In the genomic region with DNA sequence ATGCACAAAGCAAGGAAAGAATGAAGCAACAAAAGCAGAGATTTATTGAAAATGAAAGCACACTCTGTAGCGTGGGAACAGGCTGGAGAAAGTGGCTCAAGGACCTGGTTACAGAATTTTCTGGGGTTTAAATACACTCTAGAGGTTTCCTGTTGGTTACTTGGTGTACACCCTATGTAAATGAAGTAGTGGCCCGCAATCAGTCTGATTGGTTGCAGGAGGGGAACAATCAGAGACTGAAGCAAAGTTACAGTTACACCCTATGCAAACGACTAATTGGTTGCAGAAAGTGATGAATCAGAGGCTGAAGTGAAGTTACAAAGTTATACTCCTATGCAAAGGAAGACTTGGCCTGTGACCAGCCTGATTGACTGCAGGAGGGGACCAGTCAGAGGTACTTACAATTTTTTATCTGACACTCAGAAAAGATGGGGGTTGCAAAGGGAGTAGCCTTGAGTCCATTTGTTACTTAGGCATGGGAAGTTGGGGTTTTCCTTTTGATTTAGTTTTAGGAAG, we compare ENCODE assay signal across 8 cellular contexts. TPM values are rescaled to one million over a fixed set of nuclear protein-coding genes. Genes with fewer than 3 reads are reported as not detected.
DNase-seq lines count a peak whose midpoint lies in the region; ATAC-seq, FAIRE-seq and TF ChIP-seq lines count a peak whose summit lies in the region.

No MANE protein-coding gene starts in this region.

- H3K4me3 ChIP-seq in astrocyte (ENCODE audit: insufficient read depth, low read depth, low read length) = peak overlapping the region; percentile 1

- H3K23ac ChIP-seq in H9 (ENCODE audit: insufficient read length, low read depth, low read length) = no peak overlapping the region

- peaks cover 28% of the 10 kb centered on the region for H3K4me1 ChIP-seq in astrocyte (ENCODE audit: insufficient read depth, low read length)
- H3K4me1 ChIP-seq in H9 (ENCODE audit: insufficient read depth, low read length) = no peaks in the 10 kb centered on the region; the same call in 1 of the 2 replicates

- H4K5ac ChIP-seq in H9 (ENCODE audit: insufficient read length, low read depth, low read length) = no peak overlapping the region

- H3K79me2 ChIP-seq in astrocyte (ENCODE audit: insufficient read depth, low read length) (peaks cover 15% of the 10 kb centered on the region), H9 (ENCODE audit: insufficient read depth, low read length) (peaks cover 10% of the 10 kb centered on the region)

- peak; percentile 80 for DNase-seq in astrocyte (ENCODE audit: low read depth)
- peak; percentile 56 for DNase-seq in natural killer cell
- no peak for DNase-seq in hippocampal formation (lab: John Stamatoyannopoulos, UW)
- no peak for DNase-seq in D721Med (ENCODE audit: insufficient read length, low spot score)
- no peak for DNase-seq in H9

- no peak overlapping the region for H2BK5ac ChIP-seq in H9 (ENCODE audit: insufficient read length, low read length)

- H2BK15ac ChIP-seq in H9 (ENCODE audit: low read depth, low read length) = no peak overlapping the region

- H3K4me1 Mint-ChIP-seq in astrocyte (ENCODE audit: low read depth, unreplicated experiment) (peaks cover 16% of the 10 kb centered on the region), natural killer cell (peaks cover 64 to 68% of the 10 kb centered on the region in 2 donors), H9 (peaks cover 11 to 13% of the 10 kb centered on the region in 2 experiments)

- no peak overlapping the region for H3K56ac ChIP-seq in H9 (ENCODE audit: insufficient read length, low read depth, low read length)

- no peak overlapping the region for H2BK12ac ChIP-seq in H9 (ENCODE audit: insufficient read length, low read depth, low read length)

- peaks cover 10% of the 10 kb centered on the region for H4K20me1 ChIP-seq in astrocyte (ENCODE audit: insufficient read depth, low read length)
- H4K20me1 ChIP-seq in H9 (ENCODE audit: control insufficient read depth, insufficient read depth, insufficient read length) = no peaks in the 10 kb centered on the region

- no peak overlapping the region for H2BK20ac ChIP-seq in H9 (ENCODE audit: low read depth, low read length, poor library complexity, severe bottlenecking)

- no peak overlapping the region for H4K8ac ChIP-seq in H9 (replicated peaks; ENCODE audit: insufficient read length, low read depth, low read length)

- TF ChIP-seq CTCF in astrocyte (IDR thresholded peaks at IDR 0.05; ENCODE audit: insufficient read depth, low read depth, low read length) (no peak), natural killer cell (IDR thresholded peaks at IDR 0.05) (no peak), D721Med (IDR thresholded peaks at IDR 0.05; ENCODE audit: insufficient read depth, missing control alignments) (no peak), H9 (conservative IDR thresholded peaks at IDR 0.05) (no peak)

- ATAC-seq in GM18868 (IDR thresholded peaks at IDR 0.05; ENCODE audit: unreplicated experiment) (peak; percentile 50), HG02970 (IDR thresholded peaks at IDR 0.05; ENCODE audit: low FRiP score, unreplicated experiment) (peak; percentile 68), natural killer cell (peak; percentile 63 to 85 (median 78))

- H3K9ac ChIP-seq in astrocyte (ENCODE audit: low read length) (peak overlapping the region; percentile 16), H9 (ENCODE audit: extremely low read depth, insufficient read length, low read length) (no peak overlapping the region)

- peaks cover 2% of the 10 kb centered on the region for H3K9me3 Mint-ChIP-seq in astrocyte (ENCODE audit: unreplicated experiment)
- no peaks in the 10 kb centered on the region for H3K9me3 Mint-ChIP-seq in natural killer cell
- peaks cover 3 to 8% of the 10 kb centered on the region in 2 experiments for H3K9me3 Mint-ChIP-seq in H9

- H2AK5ac ChIP-seq in H9 (ENCODE audit: insufficient read length, low read length) = no peak overlapping the region

- H3K4me3 Mint-ChIP-seq in astrocyte (ENCODE audit: unreplicated experiment) (no peak overlapping the region), natural killer cell (peak overlapping the region; percentile 87), H9 (no peak overlapping the region)

- no peak overlapping the region for H3K14ac ChIP-seq in H9 (ENCODE audit: insufficient read depth, low read length)

- H2BK120ac ChIP-seq in H9 (ENCODE audit: low read depth, low read length, poor library complexity, severe bottlenecking) = no peak overlapping the region

- no peaks in the 10 kb centered on the region for H3K27me3 ChIP-seq in astrocyte (ENCODE audit: insufficient read depth, low read length)
- H3K27me3 ChIP-seq in H9 (ENCODE audit: insufficient read depth, low read length) = no peaks in the 10 kb centered on the region

- H3T11ph ChIP-seq in H9 (ENCODE audit: low read length) = no peak overlapping the region

- no peaks in the 10 kb centered on the region for H3K27me3 Mint-ChIP-seq in astrocyte (ENCODE audit: low read depth, unreplicated experiment)
- H3K27me3 Mint-ChIP-seq in natural killer cell (ENCODE audit: low read depth in 2 of 2) = no peaks in the 10 kb centered on the region
- no peaks in the 10 kb centered on the region; the same call in 1 of the 2 replicates for H3K27me3 Mint-ChIP-seq in H9 (ENCODE audit: low read depth)

- WGBS in H9 (ENCODE audit: extremely low coverage, insufficient read length, low lambda C conversion rate) = no CpG with 5 or more reads among the region's 3 CpGs

- FAIRE-seq in astrocyte (lab: Jason Lieb, UNC) = no peak
- no peak for FAIRE-seq in D721Med (lab: Jason Lieb, UNC)

- H3K4ac ChIP-seq in H9 (ENCODE audit: low read depth, low read length) = no peak overlapping the region

- no peak overlapping the region for H4K91ac ChIP-seq in H9 (ENCODE audit: insufficient read length, low read depth, low read length)

- H3K27ac ChIP-seq in astrocyte (ENCODE audit: low read depth, low read length) (peak overlapping the region; percentile 41), H9 (ENCODE audit: insufficient read length, low read depth, low read length) (no peak overlapping the region)

- no peak overlapping the region for H3K18ac ChIP-seq in H9 (ENCODE audit: insufficient read length, low read depth, low read length)

- H3K23me2 ChIP-seq in H9 (ENCODE audit: insufficient read length, low read depth, low read length, poor library complexity, severe bottlenecking) = peaks cover 4% of the 10 kb centered on the region

- H3K9me3 ChIP-seq in astrocyte (ENCODE audit: insufficient read depth, low read depth, low read length) (no peaks in the 10 kb centered on the region), H9 (ENCODE audit: control insufficient read depth, low read depth, low read length) (peaks cover 5% of the 10 kb centered on the region)

- H3K36me3 Mint-ChIP-seq in astrocyte (ENCODE audit: low read depth, unreplicated experiment) (no peaks in the 10 kb centered on the region), natural killer cell (no peaks in the 10 kb centered on the region), H9 (ENCODE audit: insufficient read depth in 1 of 3, low read depth in 3 of 3) (peaks cover 3 to 5% (median 4%) of the 10 kb centered on the region in 3 experiments; a peak in 3 of 7 replicates)

- H3K27ac Mint-ChIP-seq in astrocyte (ENCODE audit: unreplicated experiment) (peak overlapping the region; percentile 4), natural killer cell (peak overlapping the region; percentile 88 to 92), H9 (no peak overlapping the region)

- intact Hi-C loops in natural killer cell (cut with micrococcal nuclease) = loop anchor here (1.0 to 5.0 kb wide), 3 partner anchors 78 to 470 kb away; partner anchors contain the start of genes CNOT4 and STMP1

- no peaks in the 10 kb centered on the region for H3K79me1 ChIP-seq in H9 (ENCODE audit: insufficient read depth, low read depth, low read length, poor library complexity, severe bottlenecking)

- H3K4me2 ChIP-seq in astrocyte (ENCODE audit: low read length) = peak overlapping the region; percentile 69
- no peak overlapping the region for H3K4me2 ChIP-seq in H9 (ENCODE audit: insufficient read depth, insufficient read length, low read length)

- peak; percentile 57 for TF ChIP-seq POLR2A in Raji (IDR thresholded peaks at IDR 0.05; ENCODE audit: insufficient read depth, low read depth, low read length)

- H3K36me3 ChIP-seq in astrocyte (ENCODE audit: insufficient read depth, low read length) = no peaks in the 10 kb centered on the region

- peak overlapping the region; percentile 54 for H2AFZ ChIP-seq in astrocyte (ENCODE audit: low read depth, low read length)
- no peak overlapping the region for H2AFZ ChIP-seq in H9 (ENCODE audit: low read length)

RNA-seq across cellular contexts. Expression of gene MTPN, which starts 3.6 kb away (rescaled TPM):
- total RNA-seq in astrocyte (173 and 183 TPM in 2 replicates), natural killer cell (100 to 1,000 TPM; 161 to 170 (median 165) TPM), H9 (2021) (98.2 and 105 TPM in 2 replicates)

Comparison
In these comparisons a context has a peak if more than half of its experiments do, and no peak if none do; other contexts are left out.
1. DNase-seq: peak in astrocyte (single experiment) and natural killer cell (single experiment); none in hippocampal formation (0 of 2), D721Med (single experiment) and H9 (single experiment).
2. H3K27ac Mint-ChIP-seq: peak in astrocyte (single experiment) and natural killer cell (2 of 2); none in H9 (0 of 3).
3. Peak in every context shown above with its lines, with median percentiles within 50 percentile points of each other: ATAC-seq.